8 cellular contexts compared by ENCODE assay signal in the genomic region with DNA sequence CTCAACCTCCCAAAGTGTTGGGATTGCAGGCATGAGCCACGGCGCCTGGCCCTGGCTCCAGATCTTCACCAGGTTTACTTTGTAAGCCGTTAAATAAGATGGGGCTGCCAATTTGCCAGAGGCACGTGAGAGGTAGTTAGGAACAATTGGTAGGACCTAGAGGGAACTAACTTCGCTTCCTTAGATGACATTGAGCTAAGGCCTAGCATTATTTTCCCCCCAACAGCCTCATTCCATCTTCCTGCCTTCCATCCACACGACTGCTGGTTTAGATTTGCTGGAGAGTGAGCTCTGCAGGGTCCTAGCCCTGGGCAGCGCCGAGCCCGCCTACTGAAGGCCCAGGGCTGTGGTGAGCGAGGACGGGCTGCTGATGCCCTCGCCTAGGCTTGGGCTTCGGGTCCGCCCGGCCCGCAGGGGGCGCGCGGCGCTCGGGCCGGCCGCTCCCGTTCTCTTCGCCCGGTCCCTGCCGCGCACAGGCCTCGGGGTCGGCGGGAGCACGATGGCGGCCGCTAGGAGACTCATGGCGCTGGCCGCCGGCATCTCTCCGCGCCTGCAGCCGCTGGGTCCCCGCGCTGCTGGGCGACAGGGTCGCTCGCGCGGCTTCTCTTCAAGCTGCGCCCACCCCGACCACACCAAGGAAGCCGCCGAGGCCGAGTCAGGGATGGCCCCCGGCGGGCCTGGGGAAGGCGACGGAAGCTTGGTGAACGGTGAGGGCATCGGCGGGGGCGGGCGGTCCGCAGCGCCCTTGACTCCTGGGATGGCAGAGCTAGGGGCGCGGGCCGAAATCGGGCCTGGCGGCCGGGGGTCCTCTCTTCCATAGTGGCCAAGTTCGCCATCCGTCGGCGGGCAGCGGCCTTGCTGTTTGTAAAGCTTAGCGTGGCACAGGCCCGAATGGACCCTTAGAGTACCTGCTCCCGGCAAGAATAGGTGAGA. TPM values are rescaled to one million over a fixed set of nuclear protein-coding genes. Genes with fewer than 3 reads are reported as not detected.
DNase-seq lines count a peak whose midpoint lies in the region; ATAC-seq and TF ChIP-seq lines count a peak whose summit lies in the region.

No MANE protein-coding gene starts in this region.

- TF ChIP-seq CTCF in GM12874 (IDR thresholded peaks at IDR 0.05; ENCODE audit: insufficient read depth, low read depth, low read length) = peak; percentile 94
- TF ChIP-seq CTCF in NB4 (IDR thresholded peaks at IDR 0.05; ENCODE audit: low read depth, low read length) = peak; percentile 68

- peak overlapping the region; percentile 82 for H3K9ac ChIP-seq in rectal smooth muscle tissue (ENCODE audit: low read length)

- H3K27me3 ChIP-seq in right cardiac atrium (ENCODE audit: control insufficient read depth, insufficient read depth) = no peaks in the 10 kb centered on the region
- H3K27me3 ChIP-seq in rectal smooth muscle tissue (ENCODE audit: control insufficient read depth, insufficient read depth, low read length) = no peaks in the 10 kb centered on the region
- no peaks in the 10 kb centered on the region for H3K27me3 ChIP-seq in aorta (ENCODE audit: control insufficient read depth in 1 of 2, insufficient read depth in 2 of 2, low read length in 1 of 2)

- H3K9me3 Mint-ChIP-seq in T-cell = no peaks in the 10 kb centered on the region

- peaks cover 20 to 36% (median 30%) of the 10 kb centered on the region in 3 donors for H3K4me1 Mint-ChIP-seq in T-cell

- no peaks in the 10 kb centered on the region for H3K27me3 Mint-ChIP-seq in T-cell

- H3K4me3 ChIP-seq in NB4 (ENCODE audit: low read depth, low read length) (peak overlapping the region; percentile 89), right cardiac atrium (ENCODE audit: low read length) (peak overlapping the region; percentile 81), rectal smooth muscle tissue (ENCODE audit: low read length) (peak overlapping the region; percentile 90), aorta (ENCODE audit: low read length in 2 of 2) (peak overlapping the region; percentile 41 to 84)

- H3K9me3 ChIP-seq in right cardiac atrium (ENCODE audit: control insufficient read depth, low read length) (no peaks in the 10 kb centered on the region), aorta (ENCODE audit: control insufficient read depth, low read length) (no peaks in the 10 kb centered on the region)

- 3% methylated on average over 77 of the region's 77 CpGs for WGBS in right cardiac atrium
- WGBS in aorta, 2 donors = 2 to 3% methylated on average over 73 to 77 of the region's 77 CpGs

- H3K4me1 ChIP-seq in right cardiac atrium (ENCODE audit: control insufficient read depth, insufficient read depth, low read length) (peaks cover 6% of the 10 kb centered on the region), rectal smooth muscle tissue (ENCODE audit: control insufficient read depth, insufficient read depth, low read length) (peaks cover 11% of the 10 kb centered on the region), aorta (ENCODE audit: control insufficient read depth in 1 of 2, insufficient read depth in 2 of 2, low read length in 2 of 2) (no peaks in the 10 kb centered on the region)

- H3K27ac ChIP-seq in right cardiac atrium (ENCODE audit: low read length) (peak overlapping the region; percentile 49), rectal smooth muscle tissue (ENCODE audit: low read depth, low read length) (peak overlapping the region; percentile 70), aorta (ENCODE audit: low read depth in 1 of 2, low read length in 2 of 2) (no peak overlapping the region)

- ATAC-seq in HG02571 (IDR thresholded peaks at IDR 0.05; ENCODE audit: unreplicated experiment) (peak; percentile 92), T-cell (replicated peaks in 1 of 4) (peak; percentile 98 to 99 (median 99)), right cardiac atrium (peak; percentile 99), aorta (ENCODE audit: low FRiP score) (peak; percentile 97)

- peaks cover 19% of the 10 kb centered on the region for H3K36me3 Mint-ChIP-seq in T-cell

- peaks cover 10% of the 10 kb centered on the region for H3K36me3 ChIP-seq in rectal smooth muscle tissue (ENCODE audit: control insufficient read depth, insufficient read depth, low read length)
- peaks cover 2% of the 10 kb centered on the region in 2 donors for H3K36me3 ChIP-seq in aorta (ENCODE audit: control insufficient read depth in 1 of 2, insufficient read depth in 2 of 2, low read length in 1 of 2)

- peak overlapping the region; percentile 68 to 92 for H3K27ac Mint-ChIP-seq in T-cell

- POLR2A ChIA-PET in T-cell (lab: Charles Lee) = interaction anchor here (0.6 to 1.1 kb wide), 2 partner anchors 14 to 40 kb away, joined by 3 to 5 read pairs; no protein-coding TSS in a partner anchor

- TF ChIP-seq POLR2A in NB4 (IDR thresholded peaks at IDR 0.05; ENCODE audit: extremely low read depth, insufficient read length) = peak; percentile 56

- DNase-seq in NB4 (ENCODE audit: low read depth) (peak; percentile 89), T-cell (peak; percentile 46 to 81 (median 70)), amygdala (lab: John Stamatoyannopoulos, UW) (peak in 51 of 56 donors; percentile 13 to 80 (median 53)), right cardiac atrium (peak; percentile 77 to 92 (median 92)), aorta (peak; percentile 84 to 92)

- CTCF ChIA-PET in T-cell (lab: Charles Lee) = interaction anchor here (0.6 to 2.9 kb wide), 14 partner anchors 12 to 1895 kb away, joined by 3 to 20 read pairs (median 4); a partner anchor contains a TSS

- peak overlapping the region; percentile 83 to 87 (median 83) for H3K4me3 Mint-ChIP-seq in T-cell

- intact Hi-C loops in right cardiac atrium (cut with DNase I) (no loop called here), aorta (cut with DNase I) (loop anchor here (5.0 kb wide), 2 partner anchors 162 to 332 kb away; no protein-coding TSS in a partner anchor)

RNA-seq across cellular contexts. Expression of a gene that starts 21.9 kb away (rescaled TPM):
- total RNA-seq in T-cell (100 to 1,000 TPM in 1 of 5 donors, 10 to 100 TPM in 4; 69.3 to 101 (median 97.5) TPM), right cardiac atrium (10 to 100 TPM; 46.3 to 51.3 (median 51.1) TPM), aorta (10 to 100 TPM; 47.6 to 53.6 TPM)
- polyA plus RNA-seq in right cardiac atrium (36.7 TPM), aorta (10 to 100 TPM; 12.8 to 54.2 TPM)

RNA-seq across cellular contexts. Expression of a gene that starts 43.1 kb away (rescaled TPM):
- total RNA-seq in T-cell (10 to 100 TPM; 88.9 to 99.3 (median 92.4) TPM), right cardiac atrium (10 to 100 TPM; 28.4 to 30.1 (median 29.0) TPM), aorta (10 to 100 TPM; 65.3 to 66.8 TPM)
- polyA plus RNA-seq in right cardiac atrium (7.5 TPM), aorta (10 to 100 TPM; 12.5 to 16.4 TPM)

Comparison
In these comparisons a context has a peak if more than half of its experiments do, and no peak if none do; other contexts are left out.
1. H3K27ac ChIP-seq: peak in right cardiac atrium (single experiment) and rectal smooth muscle tissue (single experiment); none in aorta (0 of 2).
2. intact Hi-C loops: an anchor here in aorta (5.0 kb wide); none called in right cardiac atrium.
3. Peak in every context shown above with its lines, with median percentiles within 50 percentile points of each other: ATAC-seq, DNase-seq and H3K4me3 ChIP-seq.